Comparison of ENCODE assay signal across 13 cellular contexts in genomic region chr4:26753642-26754041, GRCh38.
DNase-seq lines count a peak whose midpoint lies in the region; ATAC-seq and TF ChIP-seq lines count a peak whose summit lies in the region.
"Had no signal": no experiment of that assay in that cellular context is flagged by ENCODE, and none has a peak within 500 bp of the region (broad histone marks: within the 10 kb centered on the region; RNA-seq: fewer than 3 reads in every experiment).

No MANE protein-coding gene starts in this region.

- TF ChIP-seq POLR2A in IMR-90 (IDR thresholded peaks at IDR 0.05; ENCODE audit: low read depth, low read length), result no peak

- 0 out of 2 replicates have a peak overlapping the region, but pooled peaks have one; percentile 35 for H2AK5ac ChIP-seq in IMR-90 (ENCODE audit: low read depth, low read length)

- no peak overlapping the region for H3K4me2 ChIP-seq in IMR-90 (ENCODE audit: low read depth, low read length)
- H3K4me2 ChIP-seq: GM23338 had no signal

- H3K4ac ChIP-seq in IMR-90 (ENCODE audit: low read depth, low read length), result no peak overlapping the region

- no peak overlapping the region for H2AFZ ChIP-seq in IMR-90 (replicated peaks; ENCODE audit: low read length, poor library complexity)
- H2AFZ ChIP-seq: GM23338 had no signal

- TF ChIP-seq CTCF in IMR-90 (conservative IDR thresholded peaks at IDR 0.05; ENCODE audit: low read depth, low read length) (no peak), heart right ventricle (IDR thresholded peaks at IDR 0.05) (no peak)

- no peaks in the 10 kb centered on the region for H3K9me3 ChIP-seq in IMR-90 (ENCODE audit: control insufficient read depth, insufficient read depth, low read length)
- no peaks in the 10 kb centered on the region for H3K9me3 ChIP-seq in heart right ventricle
- H3K9me3 ChIP-seq: uterus had no signal

- H3K27ac ChIP-seq in IMR-90 (ENCODE audit: insufficient read depth, low read length) (no peak overlapping the region), heart right ventricle (peak overlapping the region in 5 of 10 donors; percentile 11 to 54 (median 28))
- H3K27ac ChIP-seq: skin epidermis, uterus had no signal

- no peaks in the 10 kb centered on the region for H4K20me1 ChIP-seq in IMR-90 (ENCODE audit: insufficient read depth, low read length)

- no peak overlapping the region for H3K18ac ChIP-seq in IMR-90 (ENCODE audit: low read depth, low read length)

- H3K4me1 ChIP-seq in IMR-90 (ENCODE audit: control insufficient read depth, insufficient read depth, low read length) (peaks cover 4% of the 10 kb centered on the region), heart right ventricle (peaks cover 0 to 21% (median 15%) of the 10 kb centered on the region in 9 donors)
- H3K4me1 ChIP-seq: uterus had no signal

- H3K9ac ChIP-seq in IMR-90 (ENCODE audit: low read depth, low read length), result no peak overlapping the region

- no peaks in the 10 kb centered on the region for H3K79me1 ChIP-seq in IMR-90 (ENCODE audit: low read depth in 1 of 2, low read length in 2 of 2)

- peak overlapping the region; percentile 40; the same call in 1 of the 3 replicates for H2BK15ac ChIP-seq in IMR-90 (ENCODE audit: low read depth, low read length)

- no peak overlapping the region for H3K14ac ChIP-seq in IMR-90 (replicated peaks; ENCODE audit: low read depth, low read length)

- H2BK20ac ChIP-seq in IMR-90 (ENCODE audit: low read depth, low read length), result 0 out of 2 replicates have a peak overlapping the region, but pooled peaks have one; percentile 2

- no peak overlapping the region; a peak in 2 of 4 replicates for H4K8ac ChIP-seq in IMR-90 (ENCODE audit: low read depth in 2 of 2, low read length in 2 of 2)

- no peak overlapping the region for H3K4me3 ChIP-seq in IMR-90 (ENCODE audit: insufficient read depth, low read depth, low read length)
- no peak overlapping the region for H3K4me3 ChIP-seq in heart right ventricle
- H3K4me3 ChIP-seq: GM23338, skin epidermis, uterus had no signal

- H3K56ac ChIP-seq in IMR-90 (ENCODE audit: extremely low read depth, insufficient read depth, low read length), result peak overlapping the region; percentile 47; the same call in 1 of the 2 replicates

- no peak overlapping the region for H3K23ac ChIP-seq in IMR-90 (ENCODE audit: low read depth, low read length)

- peak overlapping the region; percentile 30 for H2BK120ac ChIP-seq in IMR-90 (ENCODE audit: low read depth, low read length)

- H3K9me1 ChIP-seq in IMR-90 (ENCODE audit: insufficient read depth, low read length), result no peaks in the 10 kb centered on the region

- dilution Hi-C loops in IMR-90 (cut with HindIII; ENCODE audit: low sequenced_read_pairs, unreplicated experiment), result no loop called here

- H4K5ac ChIP-seq in IMR-90 (ENCODE audit: low read depth, low read length), result no peak overlapping the region

- peak; percentile 77 for ATAC-seq in IMR-90 (ENCODE audit: low read depth)
- peak; percentile 82 to 99 (median 95) for ATAC-seq in heart right ventricle
- ATAC-seq in HG03565 (IDR thresholded peaks at IDR 0.05; ENCODE audit: unreplicated experiment), result no peak
- ATAC-seq in HG03442 (IDR thresholded peaks at IDR 0.05; ENCODE audit: unreplicated experiment), result no peak
- ATAC-seq: CD8-positive, alpha-beta T cell; GM23338 had no signal

- H4K91ac ChIP-seq in IMR-90 (ENCODE audit: insufficient read depth, low read depth, low read length), result no peak overlapping the region

- no TSS peak for BruUV-seq in IMR-90 (replicated peaks; lab: Mats Ljungman, UMichigan)

- H2BK5ac ChIP-seq in IMR-90 (ENCODE audit: low read depth, low read length, poor library complexity, severe bottlenecking), result no peak overlapping the region

- POLR2A ChIA-PET in IMR-90 (lab: Charles Lee; ENCODE audit: unreplicated experiment), result no interaction called here

- H3K36me3 ChIP-seq in IMR-90 (ENCODE audit: control insufficient read depth, insufficient read depth, low read length) (peaks cover 4% of the 10 kb centered on the region; the same call in 1 of the 2 replicates), heart right ventricle (peaks cover 0 to 32% (median 0%) of the 10 kb centered on the region in 9 donors)
- H3K36me3 ChIP-seq: uterus had no signal

- CTCF ChIA-PET in IMR-90 (lab: Yijun Ruan, JAX), result interaction anchor here (0.6 kb wide), 1 partner anchor 110 kb away, joined by 3 read pairs; no protein-coding TSS in a partner anchor

- no peak for TF ChIP-seq RAD21 in IMR-90 (IDR thresholded peaks at IDR 0.05; ENCODE audit: low read length)

- DNase-seq in IMR-90 (peak; percentile 68), amniotic stem cell (lab: John Stamatoyannopoulos, UW) (peak; percentile 74), heart right ventricle (peak; percentile 34 to 69), renal cortical epithelial cell (ENCODE audit: low read depth) (peak; percentile 9), D341Med (ENCODE audit: low spot score) (no peak)
- no peak for DNase-seq in activated CD4-positive, CD25-positive, alpha-beta regulatory T cell treated with anti-CD3 and anti-CD28 coated beads, Interleukin-2, amount 50 U/mL, for 72 hours
- DNase-seq: CD8-positive, alpha-beta T cell; NCI-H345; uterus had no signal

- H3K27me3 ChIP-seq in IMR-90 (ENCODE audit: control insufficient read depth, insufficient read depth, low read length), result no peaks in the 10 kb centered on the region
- H3K27me3 ChIP-seq in heart right ventricle, result no peaks in the 10 kb centered on the region
- H3K27me3 ChIP-seq: uterus had no signal

- in situ Hi-C loops in IMR-90 (cut with MboI; ENCODE audit: low sequenced_read_pairs), result no loop called here

- H2AK9ac ChIP-seq in IMR-90 (replicated peaks; ENCODE audit: low read depth, low read length, poor library complexity), result no peak overlapping the region

- intact Hi-C loops in IMR-90 (cut with micrococcal nuclease) (no loop called here), heart right ventricle (cut with DNase I) (loop anchor here in 1 of 10 donors (10.0 kb wide), 1 partner anchor 111 kb away; the partner anchor contains the start of gene STIM2)

- WGBS in IMR-90 (ENCODE audit: extremely low coverage in 2 of 2, insufficient read length in 1 of 2), 2 experiments, result 60% methylated on average over 6 of the region's 10 CpGs; no CpG with 5 or more reads in 1 of the 2 experiments
- 18 to 29% methylated on average over 10 of the region's 10 CpGs for WGBS in heart right ventricle, 2 donors

TF ChIP-seq in IMR-90, 13 proteins besides CTCF, POLR2A, EP300 and RAD21:
- no peak for TF ChIP-seq SMC3 (IDR thresholded peaks at IDR 0.05; ENCODE audit: low read depth, low read length)
- TF ChIP-seq NFE2L2 (IDR thresholded peaks at IDR 0.05; ENCODE audit: low read depth, low read length), result no peak
- no peak for TF ChIP-seq RFX5 (IDR thresholded peaks at IDR 0.05; ENCODE audit: low read depth, low read length)
- no peak for TF ChIP-seq USF2 (IDR thresholded peaks at IDR 0.05; ENCODE audit: low read depth, low read length)
- no peak for TF ChIP-seq CHD1 (IDR thresholded peaks at IDR 0.05; ENCODE audit: low read depth, low read length)
- no peak for TF ChIP-seq MAFK (IDR thresholded peaks at IDR 0.05; ENCODE audit: low read depth, low read length)
- TF ChIP-seq MAZ (IDR thresholded peaks at IDR 0.05; ENCODE audit: borderline replicate concordance, low read depth, low read length), result no peak
- no peak for TF ChIP-seq CEBPB (IDR thresholded peaks at IDR 0.05; ENCODE audit: low read depth, low read length)
- no peak for TF ChIP-seq FOS (IDR thresholded peaks at IDR 0.05; ENCODE audit: low read depth, low read length)
- TF ChIP-seq RCOR1 (IDR thresholded peaks at IDR 0.05; ENCODE audit: insufficient replicate concordance, low read length), result no peak

Comparison
In these comparisons a context has a peak if more than half of its experiments do, and no peak if none do; other contexts are left out.
1. ATAC-seq: peak in IMR-90 (single experiment) and heart right ventricle (8 of 8); none in HG03565 (single experiment) and HG03442 (single experiment).
2. DNase-seq: peak in IMR-90 (single experiment), amniotic stem cell (single experiment), heart right ventricle (2 of 2) and renal cortical epithelial cell (single experiment); none in activated CD4-positive, CD25-positive, alpha-beta regulatory T cell treated with anti-CD3 and anti-CD28 coated beads, Interleukin-2, amount 50 U/mL, for 72 hours (single experiment) and D341Med (single experiment).